Comparison of ENCODE assay signal across 1 cellular context in the genomic region with DNA sequence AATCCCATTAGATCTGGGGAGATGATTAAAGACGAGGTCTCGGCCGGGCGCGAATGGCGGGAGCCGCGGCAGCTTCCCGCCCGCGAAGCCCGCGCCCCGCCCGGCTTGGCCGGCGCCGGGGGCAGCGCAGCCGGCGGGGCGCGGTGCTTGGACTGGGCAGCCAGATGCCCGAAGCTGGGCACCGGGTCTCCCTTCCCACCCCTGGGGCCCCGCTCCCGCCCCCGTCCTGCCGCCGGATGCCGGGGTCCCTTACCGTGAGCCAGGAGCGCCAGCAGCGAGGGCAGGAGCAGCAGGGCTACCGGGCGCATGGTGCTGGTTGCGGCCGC.
TF ChIP-seq lines count a peak whose summit lies in the region.

No MANE protein-coding gene starts in this region.

TF ChIP-seq in WTC11, 78 proteins besides CTCF, POLR2A, EP300 and RAD21:
- TF ChIP-seq, protein P1, sequence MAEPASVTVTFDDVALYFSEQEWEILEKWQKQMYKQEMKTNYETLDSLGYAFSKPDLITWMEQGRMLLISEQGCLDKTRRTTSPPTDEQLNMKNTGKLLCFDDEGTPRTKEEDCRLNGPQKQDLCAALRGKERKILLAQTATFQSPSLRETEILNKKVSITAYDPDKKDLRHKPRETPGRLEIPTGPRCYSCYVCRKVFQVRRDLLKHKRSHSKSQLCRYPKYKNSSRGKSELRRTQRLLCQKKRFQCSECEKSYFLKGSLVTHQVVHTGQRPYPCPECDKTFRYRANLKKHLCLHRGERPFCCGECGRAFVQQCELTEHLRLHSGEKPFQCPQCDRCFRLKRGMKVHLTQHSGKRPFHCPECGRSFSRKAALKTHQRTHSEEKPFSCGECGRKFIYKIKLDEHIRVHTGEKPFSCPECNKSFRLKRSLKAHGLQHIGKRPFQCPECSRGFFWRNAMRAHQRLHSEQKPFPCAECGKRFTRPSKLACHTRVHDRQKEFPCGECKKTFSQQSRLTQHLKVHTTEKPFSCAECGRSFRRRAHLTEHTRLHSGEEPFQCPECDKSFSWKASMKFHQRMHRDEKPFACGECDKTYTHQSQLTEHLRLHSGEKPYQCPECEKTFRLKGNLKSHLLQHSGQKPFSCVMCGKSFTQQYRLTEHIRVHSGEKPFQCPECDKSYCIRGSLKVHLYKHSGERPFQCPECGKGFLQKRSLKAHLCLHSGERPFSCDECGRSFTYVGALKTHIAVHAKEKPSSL (CRISPR knock-in tag; conservative IDR thresholded peaks at IDR 0.05), result no peak
- TF ChIP-seq ESRRA (CRISPR knock-in tag; IDR thresholded peaks at IDR 0.05; ENCODE audit: borderline replicate concordance) (no peak), EMX1 (CRISPR knock-in tag; IDR thresholded peaks at IDR 0.05) (no peak), KAT7 (CRISPR knock-in tag; IDR thresholded peaks at IDR 0.05; ENCODE audit: borderline replicate concordance) (no peak), ZNF416 (CRISPR knock-in tag; IDR thresholded peaks at IDR 0.05) (no peak), ZNF121 (CRISPR knock-in tag; IDR thresholded peaks at IDR 0.05) (no peak), GTF2I (CRISPR knock-in tag; conservative IDR thresholded peaks at IDR 0.05) (no peak), TCF7 (CRISPR knock-in tag; IDR thresholded peaks at IDR 0.05; ENCODE audit: low read depth) (no peak), CBFB (CRISPR knock-in tag; IDR thresholded peaks at IDR 0.05; ENCODE audit: low read depth) (no peak; the same call in 1 of the 2 replicates), JAZF1 (CRISPR knock-in tag; IDR thresholded peaks at IDR 0.05) (no peak), HMGA2 (CRISPR knock-in tag; IDR thresholded peaks at IDR 0.05) (no peak), ZNF219 (CRISPR knock-in tag; IDR thresholded peaks at IDR 0.05; ENCODE audit: borderline replicate concordance) (no peak), SMAD4 (CRISPR knock-in tag; IDR thresholded peaks at IDR 0.05) (no peak), NFE2L1 (CRISPR knock-in tag; IDR thresholded peaks at IDR 0.05) (no peak)
- TF ChIP-seq, protein P2, sequence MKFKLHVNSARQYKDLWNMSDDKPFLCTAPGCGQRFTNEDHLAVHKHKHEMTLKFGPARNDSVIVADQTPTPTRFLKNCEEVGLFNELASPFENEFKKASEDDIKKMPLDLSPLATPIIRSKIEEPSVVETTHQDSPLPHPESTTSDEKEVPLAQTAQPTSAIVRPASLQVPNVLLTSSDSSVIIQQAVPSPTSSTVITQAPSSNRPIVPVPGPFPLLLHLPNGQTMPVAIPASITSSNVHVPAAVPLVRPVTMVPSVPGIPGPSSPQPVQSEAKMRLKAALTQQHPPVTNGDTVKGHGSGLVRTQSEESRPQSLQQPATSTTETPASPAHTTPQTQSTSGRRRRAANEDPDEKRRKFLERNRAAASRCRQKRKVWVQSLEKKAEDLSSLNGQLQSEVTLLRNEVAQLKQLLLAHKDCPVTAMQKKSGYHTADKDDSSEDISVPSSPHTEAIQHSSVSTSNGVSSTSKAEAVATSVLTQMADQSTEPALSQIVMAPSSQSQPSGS (CRISPR knock-in tag; IDR thresholded peaks at IDR 0.05; ENCODE audit: borderline replicate concordance, low read depth), result no peak
TF ChIP-seq in WTC11: peak in this region for 0.
